In the genomic region with DNA sequence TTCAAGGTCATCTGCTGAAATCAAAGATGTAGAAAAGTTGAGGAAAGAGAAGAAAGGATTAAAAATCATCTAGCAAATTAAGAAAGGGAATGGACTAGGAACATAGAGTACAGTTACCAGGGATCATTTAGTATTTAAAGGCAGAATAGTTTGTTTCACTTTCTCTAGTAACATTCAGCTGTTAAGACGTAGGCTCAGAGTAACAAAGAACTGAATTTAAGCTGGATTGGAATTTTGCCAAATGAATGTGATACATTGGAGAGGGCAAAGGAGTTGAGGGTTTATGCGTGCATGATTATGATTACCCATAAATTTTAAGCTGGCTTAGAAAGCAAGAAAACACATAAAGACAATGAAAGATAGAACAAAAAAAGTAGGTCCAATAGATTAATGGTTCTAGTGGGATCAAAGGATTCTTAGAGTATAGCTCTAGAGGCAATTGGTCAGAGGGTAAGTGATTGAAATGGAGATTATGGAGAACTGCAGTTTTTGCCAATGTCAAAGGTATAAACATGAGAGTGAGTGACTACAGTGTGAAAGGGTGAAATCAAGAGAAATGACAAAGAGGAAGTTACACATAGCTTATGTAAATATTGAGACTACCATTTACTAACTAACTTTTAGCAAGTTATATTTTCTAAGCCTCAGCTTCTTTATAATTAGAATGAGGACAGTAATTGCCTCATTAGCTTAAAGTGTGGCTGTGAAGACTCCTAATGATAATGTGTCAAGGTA, we compare ENCODE assay signal across 15 cellular contexts.
"Had no signal": no experiment of that assay in that cellular context is flagged by ENCODE, and none has a peak within 500 bp of the region (broad histone marks: within the 10 kb centered on the region; RNA-seq: fewer than 3 reads in every experiment).

No MANE protein-coding gene starts in this region.

- DNase-seq: activated CD4-positive, alpha-beta T cell treated with anti-CD3 and anti-CD28 coated beads for 1 hour; activated CD8-positive, alpha-beta memory T cell treated with anti-CD3 and anti-CD28 coated beads for 24 hours; activated CD8-positive, alpha-beta memory T cell treated with anti-CD3 and anti-CD28 coated beads, Interleukin-2, amount 50 U/mL, for 48 hours; activated effector memory CD4-positive, alpha-beta T cell treated with Interleukin-2 at 50 U/mL for 16 hours; activated naive CD4-positive, alpha-beta T cell treated with anti-CD3 and anti-CD28 coated beads, Interleukin-2, amount 10 ng/mL, durations not matched to agents 7 days and 5 days; activated naive CD8-positive, alpha-beta T cell treated with anti-CD3 and anti-CD28 coated beads, Interleukin-2, amount 50 U/mL, for 24 hours; activated T-cell treated with anti-CD3 and anti-CD28 coated beads, Interleukin-2, amount 50 U/mL, for 48 hours; anterior cingulate cortex; effector CD4-positive, alpha-beta T cell; heart left ventricle; left lung; sigmoid colon; stimulated activated naive B cell treated with anti-CD40 and anti-IgM and Interleukin-4, amounts not matched to agents 10 μg/mL and 1 μg/mL and 100 μg/mL, for 72 hours; upper lobe of left lung; WERI-Rb-1 had no signal
